ENCODE assay signal across 1 cellular context in genomic region chr17:38602862-38603785, GRCh38.
TF ChIP-seq lines count a peak whose summit lies in the region.

No MANE protein-coding gene starts in this region.

TF ChIP-seq in WTC11, 78 proteins besides CTCF, POLR2A, EP300 and RAD21 (continued from another document):
- TF ChIP-seq, protein P1, sequence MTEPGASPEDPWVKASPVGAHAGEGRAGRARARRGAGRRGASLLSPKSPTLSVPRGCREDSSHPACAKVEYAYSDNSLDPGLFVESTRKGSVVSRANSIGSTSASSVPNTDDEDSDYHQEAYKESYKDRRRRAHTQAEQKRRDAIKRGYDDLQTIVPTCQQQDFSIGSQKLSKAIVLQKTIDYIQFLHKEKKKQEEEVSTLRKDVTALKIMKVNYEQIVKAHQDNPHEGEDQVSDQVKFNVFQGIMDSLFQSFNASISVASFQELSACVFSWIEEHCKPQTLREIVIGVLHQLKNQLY (CRISPR knock-in tag; IDR thresholded peaks at IDR 0.05), result no peak
